24 cellular contexts compared by ENCODE assay signal in the genomic region with DNA sequence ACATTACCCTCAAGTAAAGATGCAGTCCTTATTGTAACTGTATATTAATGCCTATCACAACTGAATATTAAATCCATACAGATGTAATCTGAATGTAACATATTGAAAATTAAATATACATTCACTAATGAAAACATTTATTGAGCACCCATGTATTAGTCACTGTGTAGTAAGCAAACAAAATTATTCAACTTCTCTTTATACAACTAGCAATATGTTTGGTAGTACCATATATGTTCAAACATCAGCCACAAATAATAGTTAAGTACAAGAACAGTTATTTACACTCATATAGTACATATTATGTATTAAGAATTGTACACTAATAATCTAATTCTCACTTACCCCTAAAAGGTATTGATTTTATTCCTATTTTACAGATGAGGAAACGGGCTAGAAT. TPM values are rescaled to one million over a fixed set of nuclear protein-coding genes. Genes with fewer than 3 reads are reported as not detected.
DNase-seq lines count a peak whose midpoint lies in the region; ATAC-seq, FAIRE-seq and TF ChIP-seq lines count a peak whose summit lies in the region.
"Had no signal": no experiment of that assay in that cellular context is flagged by ENCODE, and none has a peak within 500 bp of the region (broad histone marks: within the 10 kb centered on the region; RNA-seq: fewer than 3 reads in every experiment).

No MANE protein-coding gene starts in this region.

- H3K9me2 ChIP-seq in PC-3 (replicated peaks; ENCODE audit: low read length), result no peaks in the 10 kb centered on the region

- no peaks in the 10 kb centered on the region for H3F3A ChIP-seq in PC-3 (ENCODE audit: low read length, unreplicated experiment)

- no peak overlapping the region for H3K9ac ChIP-seq in PC-3 (ENCODE audit: low read length)
- H3K9ac ChIP-seq: BLaER1 treated with 17β-estradiol and CSF1 and Interleukin-3, amounts not matched to agents 10 nM and 100 nM had no signal

- no peaks in the 10 kb centered on the region for H3K9me3 ChIP-seq in PC-3 (ENCODE audit: low read length)
- H3K9me3 ChIP-seq: BLaER1 treated with 17β-estradiol and CSF1 and Interleukin-3, amounts not matched to agents 10 nM and 100 nM; Caco-2 had no signal

- no TSS peak for BruUV-seq in PC-3 (replicated peaks; lab: Mats Ljungman, UMichigan)

- TF ChIP-seq CTCF in D721Med (IDR thresholded peaks at IDR 0.05; ENCODE audit: insufficient read depth, missing control alignments), result no peak
- TF ChIP-seq CTCF in PC-3 (conservative IDR thresholded peaks at IDR 0.05; ENCODE audit: low read depth, low read length), result no peak

- H3K4me1 Mint-ChIP-seq in immature natural killer cell, result no peaks in the 10 kb centered on the region
- H3K4me1 Mint-ChIP-seq: B cell had no signal

- H3K4me1 ChIP-seq in PC-3 (ENCODE audit: insufficient read depth, low read length), result no peaks in the 10 kb centered on the region
- H3K4me1 ChIP-seq: BLaER1 treated with 17β-estradiol and CSF1 and Interleukin-3, amounts not matched to agents 10 nM and 100 nM; Caco-2 had no signal

- POLR2A ChIA-PET in PC-3 (lab: Charles Lee; ENCODE audit: unreplicated experiment), result no interaction called here

- H3K9me3 Mint-ChIP-seq in immature natural killer cell, result no peaks in the 10 kb centered on the region
- H3K9me3 Mint-ChIP-seq: CD4-positive, alpha-beta T cell; CD8-positive, alpha-beta T cell had no signal

- CTCF ChIA-PET in PC-3 (lab: Charles Lee), result no interaction called here

- H3K27ac ChIP-seq in PC-3 (ENCODE audit: low read length), result no peak overlapping the region
- H3K27ac ChIP-seq: BLaER1 treated with 17β-estradiol and CSF1 and Interleukin-3, amounts not matched to agents 10 nM and 100 nM; C4-2B had no signal

- no peaks in the 10 kb centered on the region for H4K20me1 ChIP-seq in PC-3 (ENCODE audit: low read length)
- H4K20me1 ChIP-seq: BLaER1 treated with 17β-estradiol and CSF1 and Interleukin-3, amounts not matched to agents 10 nM and 100 nM had no signal

- H3K36me3 ChIP-seq in PC-3 (ENCODE audit: low read depth, low read length), result peaks cover 80% of the 10 kb centered on the region

- H3K27me3 Mint-ChIP-seq in immature natural killer cell (ENCODE audit: low read depth in 3 of 3), result no peaks in the 10 kb centered on the region
- H3K27me3 Mint-ChIP-seq: B cell; CD4-positive, alpha-beta T cell had no signal

- no peak overlapping the region for H3K4me3 Mint-ChIP-seq in immature natural killer cell
- H3K4me3 Mint-ChIP-seq: B cell; CD4-positive, alpha-beta T cell; CD8-positive, alpha-beta T cell had no signal

- H3K36me3 Mint-ChIP-seq in immature natural killer cell, result no peaks in the 10 kb centered on the region
- H3K36me3 Mint-ChIP-seq: CD8-positive, alpha-beta T cell had no signal

- H3K27ac Mint-ChIP-seq in immature natural killer cell, result no peak overlapping the region
- H3K27ac Mint-ChIP-seq: B cell; CD4-positive, alpha-beta T cell; CD8-positive, alpha-beta T cell had no signal

- H3K4me2 ChIP-seq in PC-3 (ENCODE audit: low read length), result no peak overlapping the region
- H3K4me2 ChIP-seq: BLaER1 treated with 17β-estradiol and CSF1 and Interleukin-3, amounts not matched to agents 10 nM and 100 nM had no signal

- peak; percentile 56 for FAIRE-seq in D721Med (lab: Jason Lieb, UNC)
- FAIRE-seq: A204.1, GM12891, GM19239 had no signal

- no peak overlapping the region for H3K4me3 ChIP-seq in PC-3 (ENCODE audit: low read length)
- H3K4me3 ChIP-seq: BLaER1 treated with 17β-estradiol and CSF1 and Interleukin-3, amounts not matched to agents 10 nM and 100 nM had no signal

- no peak overlapping the region for H2AFZ ChIP-seq in PC-3 (ENCODE audit: low read length)

- no peak for DNase-seq in D721Med (ENCODE audit: insufficient read length, low spot score)
- DNase-seq in PC-3, result no peak
- DNase-seq in stimulated activated CD4-positive, alpha-beta T cell treated with anti-CD3 and anti-CD28 coated beads, Interleukin-4, amount 100 ng/mL, for 1 hour, result no peak
- DNase-seq in immature natural killer cell, result no peak
- DNase-seq: 8988T; AML-193; Caco-2; Calu3; CD4-positive, alpha-beta T cell; CD8-positive, alpha-beta T cell; DMS 273 treated with DMSO at 0.1 percent for 48 hours; DMS153; DMS53; DMS79; DND-41; EL; GF-D8 had no signal

- H3K79me2 ChIP-seq in PC-3 (ENCODE audit: low read length), result no peaks in the 10 kb centered on the region

- intact Hi-C loops in PC-3 (cut with micrococcal nuclease), result no loop called here

- no peaks in the 10 kb centered on the region for H3K27me3 ChIP-seq in PC-3 (ENCODE audit: low read length)
- H3K27me3 ChIP-seq: BLaER1 treated with 17β-estradiol and CSF1 and Interleukin-3, amounts not matched to agents 10 nM and 100 nM had no signal

- peak; percentile 93 for ATAC-seq in PC-3
- no peak for ATAC-seq in GM21390 (IDR thresholded peaks at IDR 0.05; ENCODE audit: unreplicated experiment)
- ATAC-seq: CD8-positive, alpha-beta T cell had no signal

RNA-seq across cellular contexts. Expression of a gene that starts 17.9 kb away (rescaled TPM):
- 23.6 and 23.7 TPM in 2 replicates for total RNA-seq in PC-3 (2014; rRNA removed)
- polyA plus RNA-seq in immature natural killer cell, result under 1 TPM in 2 of 3 donors, not detected in 1; 0.02 to 0.16 TPM
